In the genomic region with DNA sequence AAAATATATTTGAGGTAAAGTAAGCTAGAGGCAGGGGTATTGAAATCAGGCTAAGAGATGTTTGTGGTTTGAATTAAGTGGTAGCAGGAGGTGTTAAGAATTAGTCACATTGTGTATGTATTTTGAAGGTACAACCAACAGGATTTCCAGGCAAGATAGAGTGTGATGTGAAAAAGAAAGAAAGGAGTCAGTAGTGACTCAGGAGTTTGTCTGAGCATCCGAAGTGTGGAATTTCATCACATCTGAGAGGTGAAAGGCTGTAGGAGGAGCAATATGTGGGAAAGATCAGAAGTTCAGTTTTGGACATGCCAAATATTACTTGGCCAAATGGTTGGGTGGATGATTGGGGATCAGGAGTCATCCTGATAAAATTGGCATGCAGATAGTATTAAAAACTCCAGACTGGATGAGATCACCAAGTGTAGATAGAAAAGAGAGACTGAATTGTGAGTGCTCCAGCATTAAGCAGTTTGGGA, we compare ENCODE assay signal across 9 cellular contexts. TPM values are rescaled to one million over a fixed set of nuclear protein-coding genes. Genes with fewer than 3 reads are reported as not detected.
DNase-seq lines count a peak whose midpoint lies in the region; ATAC-seq and TF ChIP-seq lines count a peak whose summit lies in the region.
"Had no signal": no experiment of that assay in that cellular context is flagged by ENCODE, and none has a peak within 500 bp of the region (broad histone marks: within the 10 kb centered on the region; RNA-seq: fewer than 3 reads in every experiment).

No MANE protein-coding gene starts in this region.

- peaks cover 0 to 11% (median 4%) of the 10 kb centered on the region in 5 experiments for H3K9me3 Mint-ChIP-seq in brain

- H3K9me3 ChIP-seq in right lobe of liver, result no peaks in the 10 kb centered on the region

- peak overlapping the region in 3 of 5 experiments; percentile 33 to 63 (median 40) for H3K27ac Mint-ChIP-seq in brain

- 0% methylated on average over 1 of the region's 1 CpG for WGBS in right lobe of liver (ENCODE audit: insufficient coverage, low coverage, low lambda C conversion rate, missing lambda C conversion rate)

- H3K4me1 ChIP-seq in right lobe of liver, result peaks cover 0 to 41% (median 12%) of the 10 kb centered on the region in 4 donors

- H3K27ac ChIP-seq in right lobe of liver, result peak overlapping the region in 1 of 3 donors; percentile 7

- no peaks in the 10 kb centered on the region for H3K27me3 ChIP-seq in right lobe of liver

- TF ChIP-seq CTCF in brain (conservative IDR thresholded peaks at IDR 0.05) (no peak), right lobe of liver (IDR thresholded peaks at IDR 0.05) (no peak)

- no peaks in the 10 kb centered on the region for H3K36me3 ChIP-seq in right lobe of liver

- TF ChIP-seq POLR2A in right lobe of liver (IDR thresholded peaks at IDR 0.05), result no peak

- DNase-seq in AG08396 (ENCODE audit: low spot score) (peak; percentile 50), HT1080 (ENCODE audit: low read depth) (peak; percentile 76), right lobe of liver (no peak), foreskin melanocyte (no peak), MV-4-11 (lab: John Stamatoyannopoulos, UW) (no peak)
- no peak for DNase-seq in stimulated activated CD4-positive, alpha-beta T cell treated with anti-CD3 and anti-CD28 coated beads, Interleukin-4, amount 100 ng/mL, for 1 hour
- DNase-seq: GF-D8 had no signal

- H3K27me3 Mint-ChIP-seq in brain, result no peaks in the 10 kb centered on the region

- H3K36me3 Mint-ChIP-seq in brain, result peaks cover 74% of the 10 kb centered on the region

- intact Hi-C loops in right lobe of liver (cut with DNase I), result no loop called here

- peaks cover 44% of the 10 kb centered on the region for H3K4me1 Mint-ChIP-seq in brain

- ATAC-seq in right lobe of liver (peak; percentile 81 to 95 (median 88)), HG03097 (IDR thresholded peaks at IDR 0.05; ENCODE audit: low FRiP score, unreplicated experiment) (no peak)

- H3K4me3 ChIP-seq in right lobe of liver, result no peak overlapping the region

- H3K4me3 Mint-ChIP-seq in brain, result peak overlapping the region in 1 of 5 experiments; percentile 4

RNA-seq across cellular contexts. Expression of a gene that starts 32.1 kb away (rescaled TPM):
- 1.6 and 1.9 TPM in 2 replicates for total RNA-seq in HT1080 (2014; rRNA removed; shearing (Covaris generic))
- 0.15 and 0.19 TPM in 2 replicates for polyA plus RNA-seq in HT1080 (2015; cell fraction: cytosol; rRNA removed)
- 7.6 and 8.6 TPM in 2 replicates for polyA plus RNA-seq in HT1080 (2015; cell fraction: nucleus; rRNA removed)
- polyA plus RNA-seq in brain (ENCODE audit: insufficient read depth, low read depth, low replicate concordance), result not detected
- total RNA-seq in right lobe of liver, result 1 to 10 TPM; 1.5 to 3.8 (median 1.7) TPM

RNA-seq across cellular contexts. Expression of a gene that starts 32.7 kb away (rescaled TPM):
- total RNA-seq in HT1080 (2014; rRNA removed; shearing (Covaris generic)), result 45.4 and 48.0 TPM in 2 replicates
- 27.0 and 33.3 TPM in 2 replicates for polyA plus RNA-seq in HT1080 (2015; cell fraction: cytosol; rRNA removed)
- 31.2 and 36.3 TPM in 2 replicates for polyA plus RNA-seq in HT1080 (2015; cell fraction: nucleus; rRNA removed)
- 5.6 TPM for polyA plus RNA-seq in brain (ENCODE audit: insufficient read depth, low read depth, low replicate concordance)
- total RNA-seq in right lobe of liver, result 10 to 100 TPM; 23.7 to 56.1 (median 42.3) TPM

Comparison
In these comparisons a context has a peak if more than half of its experiments do, and no peak if none do; other contexts are left out.
1. DNase-seq: peak in AG08396 (single experiment) and HT1080 (single experiment); none in right lobe of liver (0 of 3), foreskin melanocyte (single experiment), MV-4-11 (single experiment) and stimulated activated CD4-positive, alpha-beta T cell treated with anti-CD3 and anti-CD28 coated beads, Interleukin-4, amount 100 ng/mL, for 1 hour (single experiment).